12 cellular contexts compared by ENCODE assay signal in genomic region chr16:28149016-28149888, GRCh38.
A peak's percentile ranks its signal among the peaks of the same experiment; 100 is the strongest.
DNase-seq lines count a peak whose midpoint lies in the region; ATAC-seq and TF ChIP-seq lines count a peak whose summit lies in the region.
"Had no signal": no experiment of that assay in that cellular context is flagged by ENCODE, and none has a peak within 500 bp of the region (broad histone marks: within the 10 kb centered on the region; RNA-seq: fewer than 3 reads in every experiment).

No MANE protein-coding gene starts in this region.

- peak overlapping the region in 1 of 2 donors; percentile 6 for H3K4me3 ChIP-seq in CD4-positive, alpha-beta memory T cell (ENCODE audit: low read length in 2 of 2)
- H3K4me3 ChIP-seq in naive thymus-derived CD4-positive, alpha-beta T cell (ENCODE audit: low read length): no peak overlapping the region
- no peak overlapping the region for H3K4me3 ChIP-seq in neural progenitor cell
- H3K4me3 ChIP-seq: psoas muscle had no signal

- intact Hi-C loops in CD4-positive, alpha-beta memory T cell (cut with micrococcal nuclease): loop anchor here (1.0 kb wide), 2 partner anchors 8 to 12 kb away; no protein-coding TSS in a partner anchor
- intact Hi-C loops in naive thymus-derived CD4-positive, alpha-beta T cell (cut with micrococcal nuclease): loop anchor here in 1 of 2 donors (1.0 to 10.0 kb wide), 8 partner anchors 8 to 346 kb away; partner anchors contain the start of genes APOBR and CLN3

- peak overlapping the region; percentile 18 for H3K27ac ChIP-seq in CD4-positive, alpha-beta memory T cell (ENCODE audit: low read depth, low read length)
- peak overlapping the region; percentile 61 for H3K27ac ChIP-seq in naive thymus-derived CD4-positive, alpha-beta T cell (ENCODE audit: low read depth, low read length)
- H3K27ac ChIP-seq in neural progenitor cell: no peak overlapping the region
- H3K27ac ChIP-seq: psoas muscle had no signal

- H4K20me1 ChIP-seq in neural progenitor cell (ENCODE audit: low read depth): no peaks in the 10 kb centered on the region

- peaks cover 52 to 83% (median 71%) of the 10 kb centered on the region in 4 donors for H3K4me1 Mint-ChIP-seq in CD4-positive, alpha-beta memory T cell
- H3K4me1 Mint-ChIP-seq in naive thymus-derived CD4-positive, alpha-beta T cell: peaks cover 47 to 97% (median 88%) of the 10 kb centered on the region in 7 donors
- H3K4me1 Mint-ChIP-seq in neural progenitor cell: no peaks in the 10 kb centered on the region

- ATAC-seq in activated naive CD4-positive, alpha-beta T cell treated with anti-CD3 and anti-CD28 coated beads, Interleukin-2, amount 50 U/mL, for 72 hours: peak; percentile 61 to 70
- peak; percentile 86 for ATAC-seq in naive thymus-derived CD4-positive, alpha-beta T cell
- ATAC-seq in GM19351 (IDR thresholded peaks at IDR 0.05; ENCODE audit: unreplicated experiment): no peak
- ATAC-seq: Panc1 had no signal

- no peaks in the 10 kb centered on the region for H3K79me2 ChIP-seq in neural progenitor cell (ENCODE audit: low read depth)

- peak overlapping the region; percentile 28 to 73 (median 66) for H3K4me3 Mint-ChIP-seq in CD4-positive, alpha-beta memory T cell
- peak overlapping the region; percentile 49 to 81 (median 69) for H3K4me3 Mint-ChIP-seq in naive thymus-derived CD4-positive, alpha-beta T cell
- H3K4me3 Mint-ChIP-seq in neural progenitor cell: no peak overlapping the region

- H3K9ac ChIP-seq in neural progenitor cell: no peak overlapping the region

- H3K36me3 Mint-ChIP-seq in CD4-positive, alpha-beta memory T cell: peaks cover 82% of the 10 kb centered on the region in 2 donors
- H3K36me3 Mint-ChIP-seq in activated naive CD4-positive, alpha-beta T cell treated with anti-CD3 and anti-CD28 coated beads, Interleukin-2, amount 50 U/mL, for 72 hours: peaks cover 38 to 53% of the 10 kb centered on the region in 2 donors
- H3K36me3 Mint-ChIP-seq in naive thymus-derived CD4-positive, alpha-beta T cell: peaks cover 21 to 78% (median 66%) of the 10 kb centered on the region in 5 donors
- peaks cover 30% of the 10 kb centered on the region for H3K36me3 Mint-ChIP-seq in neural progenitor cell

- no peaks in the 10 kb centered on the region for H3K9me3 Mint-ChIP-seq in CD4-positive, alpha-beta memory T cell
- H3K9me3 Mint-ChIP-seq in activated naive CD4-positive, alpha-beta T cell treated with anti-CD3 and anti-CD28 coated beads, Interleukin-2, amount 50 U/mL, for 72 hours: no peaks in the 10 kb centered on the region
- H3K9me3 Mint-ChIP-seq in naive thymus-derived CD4-positive, alpha-beta T cell: peaks cover 0 to 5% (median 0%) of the 10 kb centered on the region in 11 donors
- H3K9me3 Mint-ChIP-seq in neural progenitor cell: no peaks in the 10 kb centered on the region

- H3K4me1 ChIP-seq in CD4-positive, alpha-beta memory T cell (ENCODE audit: insufficient read depth, low read length): peaks cover 57% of the 10 kb centered on the region
- H3K4me1 ChIP-seq in naive thymus-derived CD4-positive, alpha-beta T cell (ENCODE audit: control insufficient read depth in 2 of 2, insufficient read depth in 2 of 2, low read length in 2 of 2): peaks cover 32 to 66% of the 10 kb centered on the region in 2 donors
- no peaks in the 10 kb centered on the region for H3K4me1 ChIP-seq in neural progenitor cell
- H3K4me1 ChIP-seq: psoas muscle had no signal

- TF ChIP-seq CTCF in neural progenitor cell (IDR thresholded peaks at IDR 0.05): no peak

- no peaks in the 10 kb centered on the region for H3K27me3 ChIP-seq in CD4-positive, alpha-beta memory T cell (ENCODE audit: insufficient read depth, low read length)
- no peaks in the 10 kb centered on the region for H3K27me3 ChIP-seq in naive thymus-derived CD4-positive, alpha-beta T cell (ENCODE audit: control insufficient read depth in 2 of 2, insufficient read depth in 2 of 2, low read length in 2 of 2)
- no peaks in the 10 kb centered on the region for H3K27me3 ChIP-seq in neural progenitor cell

- H3K9me3 ChIP-seq in CD4-positive, alpha-beta memory T cell (ENCODE audit: control insufficient read depth in 1 of 2, low read length in 2 of 2): no peaks in the 10 kb centered on the region
- H3K9me3 ChIP-seq in naive thymus-derived CD4-positive, alpha-beta T cell (ENCODE audit: control insufficient read depth in 2 of 3, low read length in 3 of 3): no peaks in the 10 kb centered on the region
- no peaks in the 10 kb centered on the region for H3K9me3 ChIP-seq in neural progenitor cell (ENCODE audit: low read depth)
- H3K9me3 ChIP-seq: psoas muscle had no signal

- peaks cover 64% of the 10 kb centered on the region for H3K36me3 ChIP-seq in CD4-positive, alpha-beta memory T cell (ENCODE audit: insufficient read depth, low read length)
- H3K36me3 ChIP-seq in naive thymus-derived CD4-positive, alpha-beta T cell (ENCODE audit: control insufficient read depth in 2 of 3, insufficient read depth in 3 of 3, low read length in 3 of 3): peaks cover 0 to 73% (median 24%) of the 10 kb centered on the region in 3 experiments
- peaks cover 5% of the 10 kb centered on the region for H3K36me3 ChIP-seq in neural progenitor cell

- H3F3A ChIP-seq in neural progenitor cell (ENCODE audit: low read depth): no peaks in the 10 kb centered on the region

- no peak overlapping the region for H3K4me2 ChIP-seq in neural progenitor cell

- POLR2A ChIA-PET in CD4-positive, alpha-beta memory T cell (lab: Charles Lee; ENCODE audit: partially characterized antibody): interaction anchor here (0.7 to 4.4 kb wide), 10 partner anchors 8 to 128 kb away, joined by 3 to 37 read pairs (median 5); partner anchors contain the start of gene XPO6
- POLR2A ChIA-PET in naive thymus-derived CD4-positive, alpha-beta T cell (lab: Charles Lee): interaction anchor here (0.6 to 6.4 kb wide), 17 partner anchors 8 to 100 kb away, joined by 3 to 62 read pairs (median 4); partner anchors contain the start of gene XPO6
- POLR2A ChIA-PET in HEK293T (lab: Yijun Ruan, JAX): no interaction called here

- CTCF ChIA-PET in CD4-positive, alpha-beta memory T cell (lab: Charles Lee; ENCODE audit: partially characterized antibody): interaction anchor here (0.6 to 6.5 kb wide), 20 partner anchors 8 to 161 kb away, joined by 3 to 51 read pairs (median 4); no protein-coding TSS in a partner anchor
- CTCF ChIA-PET in naive thymus-derived CD4-positive, alpha-beta T cell (lab: Charles Lee): interaction anchor here (0.6 to 3.4 kb wide), 18 partner anchors 8 to 820 kb away, joined by 3 to 19 read pairs (median 4); no protein-coding TSS in a partner anchor
- CTCF ChIA-PET in HEK293T (lab: Yijun Ruan, JAX): no interaction called here

- DNase-seq in CD4-positive, alpha-beta memory T cell: peak in 4 of 5 donors; percentile 41 to 50 (median 48)
- DNase-seq in Kasumi-1 (lab: John Stamatoyannopoulos, UW) (peak; percentile 36 to 42), neural progenitor cell (ENCODE audit: low spot score) (no peak), COLO829 (ENCODE audit: low spot score) (no peak), HEK293T (ENCODE audit: extremely low spot score) (no peak)
- no peak for DNase-seq in activated naive CD4-positive, alpha-beta T cell treated with anti-CD3 and anti-CD28 coated beads, Interleukin-2, amount 50 U/mL, for 72 hours (ENCODE audit: low spot score in 2 of 2)
- peak in 7 of 9 donors; percentile 49 to 79 (median 73) for DNase-seq in naive thymus-derived CD4-positive, alpha-beta T cell
- DNase-seq: NCI-H1417, NCI-H510A, psoas muscle had no signal

- no peaks in the 10 kb centered on the region for H3K27me3 Mint-ChIP-seq in CD4-positive, alpha-beta memory T cell
- no peaks in the 10 kb centered on the region for H3K27me3 Mint-ChIP-seq in naive thymus-derived CD4-positive, alpha-beta T cell
- no peaks in the 10 kb centered on the region for H3K27me3 Mint-ChIP-seq in neural progenitor cell (ENCODE audit: insufficient read depth, low read depth)

- peak overlapping the region; percentile 81 to 95 (median 91) for H3K27ac Mint-ChIP-seq in CD4-positive, alpha-beta memory T cell
- peak overlapping the region; percentile 39 to 88 for H3K27ac Mint-ChIP-seq in activated naive CD4-positive, alpha-beta T cell treated with anti-CD3 and anti-CD28 coated beads, Interleukin-2, amount 50 U/mL, for 72 hours
- H3K27ac Mint-ChIP-seq in naive thymus-derived CD4-positive, alpha-beta T cell: peak overlapping the region; percentile 86 to 99 (median 94)
- H3K27ac Mint-ChIP-seq in neural progenitor cell: no peak overlapping the region

- no peak overlapping the region for H2AFZ ChIP-seq in neural progenitor cell (replicated peaks)

TF ChIP-seq in HEK293T, 16 proteins besides CTCF, POLR2A, EP300 and RAD21:
- TF ChIP-seq FOXA1 (IDR thresholded peaks at IDR 0.05) (no peak), SP1 (IDR thresholded peaks at IDR 0.05) (no peak), FOXM1 (IDR thresholded peaks at IDR 0.05; ENCODE audit: borderline replicate concordance) (no peak), HDGF (IDR thresholded peaks at IDR 0.05; ENCODE audit: borderline replicate concordance) (no peak), ELF4 (IDR thresholded peaks at IDR 0.05) (no peak), LEF1 (IDR thresholded peaks at IDR 0.05; ENCODE audit: borderline replicate concordance) (no peak), L3MBTL2 (conservative IDR thresholded peaks at IDR 0.05) (no peak), BHLHE40 (IDR thresholded peaks at IDR 0.05; ENCODE audit: borderline replicate concordance) (no peak), NFRKB (IDR thresholded peaks at IDR 0.05) (no peak), CTBP1 (IDR thresholded peaks at IDR 0.05; ENCODE audit: borderline replicate concordance) (no peak), TARDBP (IDR thresholded peaks at IDR 0.05) (no peak), ZNF384 (IDR thresholded peaks at IDR 0.05) (no peak), FOXK2 (IDR thresholded peaks at IDR 0.05) (no peak), ARNT (IDR thresholded peaks at IDR 0.05) (no peak)
- TF ChIP-seq, protein P1, sequence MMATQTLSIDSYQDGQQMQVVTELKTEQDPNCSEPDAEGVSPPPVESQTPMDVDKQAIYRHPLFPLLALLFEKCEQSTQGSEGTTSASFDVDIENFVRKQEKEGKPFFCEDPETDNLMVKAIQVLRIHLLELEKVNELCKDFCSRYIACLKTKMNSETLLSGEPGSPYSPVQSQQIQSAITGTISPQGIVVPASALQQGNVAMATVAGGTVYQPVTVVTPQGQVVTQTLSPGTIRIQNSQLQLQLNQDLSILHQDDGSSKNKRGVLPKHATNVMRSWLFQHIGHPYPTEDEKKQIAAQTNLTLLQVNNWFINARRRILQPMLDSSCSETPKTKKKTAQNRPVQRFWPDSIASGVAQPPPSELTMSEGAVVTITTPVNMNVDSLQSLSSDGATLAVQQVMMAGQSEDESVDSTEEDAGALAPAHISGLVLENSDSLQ (IDR thresholded peaks at IDR 0.05): no peak

Comparison
In these comparisons a context has a peak if more than half of its experiments do, and no peak if none do; other contexts are left out.
1. DNase-seq: peak in CD4-positive, alpha-beta memory T cell (4 of 5), Kasumi-1 (2 of 2) and naive thymus-derived CD4-positive, alpha-beta T cell (7 of 9); none in activated naive CD4-positive, alpha-beta T cell treated with anti-CD3 and anti-CD28 coated beads, Interleukin-2, amount 50 U/mL, for 72 hours (0 of 2), neural progenitor cell (single experiment), COLO829 (single experiment) and HEK293T (single experiment).